Comparison of ENCODE assay signal across 26 cellular contexts in the genomic region with DNA sequence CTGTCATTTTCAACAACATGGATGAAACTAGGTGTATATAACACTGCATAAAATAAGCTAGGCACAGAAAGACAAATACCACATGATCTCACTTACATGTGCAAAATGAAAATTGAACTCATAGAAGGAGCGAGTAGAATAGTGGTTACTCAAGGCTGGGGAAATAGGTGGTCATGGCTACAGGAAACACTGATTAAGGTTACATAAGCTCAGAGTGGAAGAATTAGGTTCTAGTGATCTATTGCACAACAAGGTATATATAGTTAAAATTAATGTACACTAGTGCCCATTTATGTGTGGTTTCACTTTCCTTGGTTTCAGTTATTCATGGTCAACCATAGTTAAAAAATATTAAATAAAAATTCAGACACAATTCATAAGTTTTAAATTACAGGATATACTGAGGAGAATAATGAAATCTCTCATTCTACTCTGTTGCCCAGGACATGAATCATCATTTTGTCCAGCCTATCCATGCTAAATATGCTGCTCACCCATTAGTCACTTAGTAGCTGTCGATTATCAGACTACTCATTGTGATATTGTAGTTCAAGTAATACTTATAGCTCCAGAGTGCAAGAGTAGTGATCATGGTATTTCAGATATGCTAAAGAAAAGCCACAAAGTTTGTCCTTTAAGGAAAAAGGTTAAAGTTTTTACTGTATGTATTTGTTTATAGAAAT.
DNase-seq lines count a peak whose midpoint lies in the region; ATAC-seq, FAIRE-seq and TF ChIP-seq lines count a peak whose summit lies in the region.
"Had no signal": no experiment of that assay in that cellular context is flagged by ENCODE, and none has a peak within 500 bp of the region (broad histone marks: within the 10 kb centered on the region; RNA-seq: fewer than 3 reads in every experiment).

No MANE protein-coding gene starts in this region.

- BruUV-seq in MCF 10A (replicated peaks; lab: Mats Ljungman, UMichigan), result no TSS peak

- no peaks in the 10 kb centered on the region for H3K27me3 ChIP-seq in breast epithelium
- H3K27me3 ChIP-seq in CD8-positive, alpha-beta T cell (ENCODE audit: insufficient read depth, low read length), result no peaks in the 10 kb centered on the region
- H3K27me3 ChIP-seq: BLaER1 treated with 17β-estradiol and CSF1 and Interleukin-3, amounts not matched to agents 10 nM and 100 nM; dorsolateral prefrontal cortex; gastroesophageal sphincter; sigmoid colon had no signal

- intact Hi-C loops in MCF 10A (cut with micrococcal nuclease), result no loop called here
- intact Hi-C loops in breast epithelium (cut with DNase I; ENCODE audit: low total_unique reads), result loop anchor here (5.0 kb wide), 1 partner anchor 193 kb away; no protein-coding TSS in a partner anchor
- intact Hi-C loops in CD8-positive, alpha-beta T cell (cut with DNase I, micrococcal nuclease), result no loop called here

- ATAC-seq in HG03097 (IDR thresholded peaks at IDR 0.05; ENCODE audit: low FRiP score, unreplicated experiment) (no peak), GM19324 (IDR thresholded peaks at IDR 0.05; ENCODE audit: low FRiP score, unreplicated experiment) (no peak)
- ATAC-seq in CD8-positive, alpha-beta T cell, result no peak
- ATAC-seq: activated CD8-positive, alpha-beta T cell treated with anti-CD3 and anti-CD28 coated beads for 36 hours; gastroesophageal sphincter had no signal

- TF ChIP-seq POLR2A in breast epithelium (IDR thresholded peaks at IDR 0.05), result no peak

- H3K4me3 ChIP-seq in breast epithelium, result no peak overlapping the region
- no peak overlapping the region for H3K4me3 ChIP-seq in cardiac fibroblast (replicated peaks in 1 of 2; ENCODE audit: low read depth in 2 of 2, low read length in 2 of 2)
- H3K4me3 ChIP-seq in CD8-positive, alpha-beta T cell (ENCODE audit: low read depth, low read length), result no peak overlapping the region
- H3K4me3 ChIP-seq: BLaER1 treated with 17β-estradiol and CSF1 and Interleukin-3, amounts not matched to agents 10 nM and 100 nM; dorsolateral prefrontal cortex; gastroesophageal sphincter; HAP-1; sigmoid colon had no signal

- POLR2A ChIA-PET in MCF 10A (lab: Yijun Ruan, JAX), result interaction anchor here (1.8 kb wide), 1 partner anchor 16 kb away, joined by 7 read pairs; no protein-coding TSS in a partner anchor
- POLR2A ChIA-PET in CD8-positive, alpha-beta T cell (lab: Charles Lee), result no interaction called here

- no peaks in the 10 kb centered on the region for H3K36me3 Mint-ChIP-seq in MCF 10A (ENCODE audit: insufficient read depth, unreplicated experiment)
- H3K36me3 Mint-ChIP-seq in CD8-positive, alpha-beta T cell, result no peaks in the 10 kb centered on the region

- no peak for TF ChIP-seq CTCF in MCF 10A (IDR thresholded peaks at IDR 0.05; ENCODE audit: unreplicated experiment)
- no peak for TF ChIP-seq CTCF in breast epithelium (IDR thresholded peaks at IDR 0.05)
- TF ChIP-seq CTCF in cardiac fibroblast (IDR thresholded peaks at IDR 0.05; ENCODE audit: low read depth, low read length), result no peak
- no peak for TF ChIP-seq CTCF in CD8-positive, alpha-beta T cell (IDR thresholded peaks at IDR 0.05)

- peaks cover 9% of the 10 kb centered on the region for H3K4me1 Mint-ChIP-seq in MCF 10A (ENCODE audit: insufficient read depth, unreplicated experiment)
- no peaks in the 10 kb centered on the region for H3K4me1 Mint-ChIP-seq in CD8-positive, alpha-beta T cell (ENCODE audit: low read depth)
- H3K4me1 Mint-ChIP-seq: nephron progenitor cell had no signal

- H3K36me3 ChIP-seq in breast epithelium, result no peaks in the 10 kb centered on the region
- no peaks in the 10 kb centered on the region for H3K36me3 ChIP-seq in CD8-positive, alpha-beta T cell (ENCODE audit: insufficient read depth, low read length)
- H3K36me3 ChIP-seq: BLaER1 treated with 17β-estradiol and CSF1 and Interleukin-3, amounts not matched to agents 10 nM and 100 nM; gastroesophageal sphincter; HAP-1; sigmoid colon had no signal

- no peak overlapping the region for H3K27ac ChIP-seq in breast epithelium
- H3K27ac ChIP-seq in CD8-positive, alpha-beta T cell (ENCODE audit: low read depth, low read length), result no peak overlapping the region
- H3K27ac ChIP-seq: BLaER1 treated with 17β-estradiol and CSF1 and Interleukin-3, amounts not matched to agents 10 nM and 100 nM; dorsolateral prefrontal cortex; gastroesophageal sphincter; HL-60; parathyroid adenoma; sigmoid colon had no signal

- peak; percentile 64 for DNase-seq in MCF 10A (ENCODE audit: unreplicated experiment)
- DNase-seq in breast epithelium (ENCODE audit: low spot score in 2 of 2), result no peak
- peak; percentile 59 for DNase-seq in RCC 7860 (ENCODE audit: low spot score)
- DNase-seq in cardiac fibroblast (ENCODE audit: low read depth in 2 of 2), result peak; percentile 1 to 15
- DNase-seq in urothelium cell line (ENCODE audit: low spot score), result peak; percentile 22
- no peak for DNase-seq in CD8-positive, alpha-beta T cell
- DNase-seq: activated CD4-positive, CD25-positive, alpha-beta regulatory T cell treated with anti-CD3 and anti-CD28 coated beads, Interleukin-2, amount 50 U/mL, for 72 hours; activated CD8-positive, alpha-beta T cell treated with anti-CD3 and anti-CD28 coated beads for 36 hours; activated T-cell treated with anti-CD3 and anti-CD28 coated beads for 4 hours; dorsolateral prefrontal cortex; GDM1; hypothalamus; MV-4-11; NCI-H1694; NCI-H69; nephron progenitor cell; sigmoid colon; stimulated activated CD4-positive, alpha-beta T cell treated with anti-CD3 and anti-CD28 coated beads, Interleukin-15, amount 100 ng/mL, for 24 hours; substantia nigra had no signal

- CTCF ChIA-PET in MCF 10A (lab: Yijun Ruan, JAX), result no interaction called here
- CTCF ChIA-PET in CD8-positive, alpha-beta T cell (lab: Charles Lee), result no interaction called here

- H3K27ac Mint-ChIP-seq in MCF 10A (ENCODE audit: low read depth, unreplicated experiment), result peak overlapping the region; percentile 57
- no peak overlapping the region for H3K27ac Mint-ChIP-seq in CD8-positive, alpha-beta T cell
- H3K27ac Mint-ChIP-seq: activated CD8-positive, alpha-beta T cell treated with anti-CD3 and anti-CD28 coated beads for 36 hours; nephron progenitor cell had no signal

- peak; percentile 69 for FAIRE-seq in RCC 7860 (lab: Jason Lieb, UNC)
- no peak for FAIRE-seq in urothelium cell line (lab: Jason Lieb, UNC)

- no peaks in the 10 kb centered on the region for H3K4me1 ChIP-seq in breast epithelium
- H3K4me1 ChIP-seq in CD8-positive, alpha-beta T cell (ENCODE audit: insufficient read depth, low read length), result no peaks in the 10 kb centered on the region
- H3K4me1 ChIP-seq: gastroesophageal sphincter, HAP-1, parathyroid adenoma, sigmoid colon had no signal

- H3K27me3 Mint-ChIP-seq in MCF 10A (ENCODE audit: insufficient read depth, unreplicated experiment), result no peaks in the 10 kb centered on the region
- H3K27me3 Mint-ChIP-seq in CD8-positive, alpha-beta T cell (ENCODE audit: low read depth), result no peaks in the 10 kb centered on the region
- H3K27me3 Mint-ChIP-seq: activated CD8-positive, alpha-beta T cell treated with anti-CD3 and anti-CD28 coated beads for 36 hours had no signal

- peaks cover 2 to 27% of the 10 kb centered on the region in 2 donors for H3K9me3 ChIP-seq in breast epithelium
- no peaks in the 10 kb centered on the region for H3K9me3 ChIP-seq in CD8-positive, alpha-beta T cell (ENCODE audit: low read length)

- H3K9me3 Mint-ChIP-seq in MCF 10A (ENCODE audit: unreplicated experiment), result no peaks in the 10 kb centered on the region
- peaks cover 23% of the 10 kb centered on the region for H3K9me3 Mint-ChIP-seq in CD8-positive, alpha-beta T cell

- H3K4me3 Mint-ChIP-seq in MCF 10A (ENCODE audit: unreplicated experiment), result peak overlapping the region; percentile 40
- no peak overlapping the region for H3K4me3 Mint-ChIP-seq in CD8-positive, alpha-beta T cell
- H3K4me3 Mint-ChIP-seq: activated CD8-positive, alpha-beta T cell treated with anti-CD3 and anti-CD28 coated beads for 36 hours; nephron progenitor cell had no signal

Comparison
In these comparisons a context has a peak if more than half of its experiments do, and no peak if none do; other contexts are left out.
1. DNase-seq: peak in MCF 10A (single experiment), RCC 7860 (single experiment), cardiac fibroblast (2 of 2) and urothelium cell line (single experiment); none in breast epithelium (0 of 2) and CD8-positive, alpha-beta T cell (0 of 7).